Comparison of ENCODE assay signal across 18 cellular contexts in the genomic region with DNA sequence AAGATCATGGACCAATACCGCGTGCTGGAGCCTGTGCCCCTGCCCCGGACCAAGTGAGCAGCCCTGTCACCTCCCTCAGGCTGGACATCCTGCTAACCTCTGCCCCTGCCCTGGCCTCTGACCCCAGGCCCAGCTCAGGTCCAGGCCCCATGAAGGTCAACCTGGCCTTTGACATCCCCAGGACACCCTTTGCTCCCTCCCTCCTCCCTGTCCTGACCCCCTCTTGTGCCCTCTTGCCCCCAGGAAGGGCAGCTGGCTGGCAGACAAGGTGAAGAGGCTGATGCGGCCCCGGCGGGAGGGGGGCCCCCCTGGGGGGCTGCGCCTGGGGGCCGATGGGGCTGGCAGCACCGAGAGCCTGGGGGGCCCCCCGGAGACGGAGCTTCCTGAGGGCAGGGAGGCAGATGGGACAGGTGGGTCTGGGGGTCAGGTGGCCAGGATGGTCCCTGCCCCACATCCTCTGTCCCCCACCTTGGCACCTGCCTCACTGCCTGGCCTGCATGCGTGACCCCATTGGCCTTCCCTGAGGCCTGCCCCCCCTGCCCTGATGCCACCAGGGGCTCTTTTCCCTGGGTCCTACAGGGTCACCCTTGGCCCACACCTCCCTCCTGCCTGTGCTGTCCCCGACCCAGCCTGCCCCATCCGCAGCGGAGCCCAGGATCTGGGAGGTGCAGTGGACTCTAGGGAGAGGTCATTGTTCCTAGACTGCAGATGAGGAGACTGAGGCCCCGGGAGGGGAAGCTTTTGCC.
"Had no signal": no experiment of that assay in that cellular context is flagged by ENCODE, and none has a peak within 500 bp of the region (broad histone marks: within the 10 kb centered on the region; RNA-seq: fewer than 3 reads in every experiment).

No MANE protein-coding gene starts in this region.

- H3K4me3 ChIP-seq: mucosa of descending colon, smooth muscle cell had no signal

- H3K27ac Mint-ChIP-seq: activated naive CD4-positive, alpha-beta T cell treated with anti-CD3 and anti-CD28 coated beads, Interleukin-2, amount 50 U/mL, for 24 hours; activated T-cell treated with anti-CD3 and anti-CD28 coated beads, Interleukin-2, amount 50 U/mL, for 72 hours; memory B cell; progenitor cell of endocrine pancreas; stimulated activated effector memory CD8-positive, alpha-beta T cell treated with anti-CD3 and anti-CD28 coated beads, Interleukin-12 subunit alpha, Interleukin-12 subunit beta, amount 100 ng/mL, for 72 hours; T-helper 1 cell treated with Interleukin-12 subunit alpha and Interleukin-12 subunit beta and Interleukin-4 antibody, amounts not matched to agents 30 μg/mL and 1 μg/mL, for 36 hours; type B pancreatic cell had no signal

- H3K9me3 ChIP-seq: breast epithelium, left ventricle myocardium inferior, mucosa of descending colon, stomach had no signal

- H3K36me3 ChIP-seq: breast epithelium, left ventricle myocardium inferior had no signal

- H3K4me3 Mint-ChIP-seq: activated naive CD4-positive, alpha-beta T cell treated with anti-CD3 and anti-CD28 coated beads, Interleukin-2, amount 50 U/mL, for 24 hours; activated T-cell treated with anti-CD3 and anti-CD28 coated beads, Interleukin-2, amount 50 U/mL, for 72 hours; memory B cell; neural crest cell; stimulated activated effector memory CD8-positive, alpha-beta T cell treated with anti-CD3 and anti-CD28 coated beads, Interleukin-12 subunit alpha, Interleukin-12 subunit beta, amount 100 ng/mL, for 72 hours; T-helper 1 cell treated with Interleukin-12 subunit alpha and Interleukin-12 subunit beta and Interleukin-4 antibody, amounts not matched to agents 30 μg/mL and 1 μg/mL, for 36 hours; type B pancreatic cell had no signal

- H3K27me3 ChIP-seq: breast epithelium, stomach had no signal

- H3K36me3 Mint-ChIP-seq: activated naive CD4-positive, alpha-beta T cell treated with anti-CD3 and anti-CD28 coated beads, Interleukin-2, amount 50 U/mL, for 24 hours; type B pancreatic cell had no signal

- H3K27me3 Mint-ChIP-seq: activated naive CD4-positive, alpha-beta T cell treated with anti-CD3 and anti-CD28 coated beads, Interleukin-2, amount 50 U/mL, for 24 hours; memory B cell; naive B cell; type B pancreatic cell had no signal

- ATAC-seq: activated T-cell treated with anti-CD3 and anti-CD28 coated beads, Interleukin-2, amount 50 U/mL, for 72 hours; mucosa of descending colon; stimulated activated effector memory CD8-positive, alpha-beta T cell treated with anti-CD3 and anti-CD28 coated beads, Interleukin-12 subunit alpha, Interleukin-12 subunit beta, amount 100 ng/mL, for 72 hours had no signal

- H3K27ac ChIP-seq: breast epithelium, left ventricle myocardium inferior had no signal

- H3K9me3 Mint-ChIP-seq: activated naive CD4-positive, alpha-beta T cell treated with anti-CD3 and anti-CD28 coated beads, Interleukin-2, amount 50 U/mL, for 24 hours; activated T-cell treated with anti-CD3 and anti-CD28 coated beads, Interleukin-2, amount 50 U/mL, for 72 hours; memory B cell; naive B cell; neural crest cell; stimulated activated effector memory CD8-positive, alpha-beta T cell treated with anti-CD3 and anti-CD28 coated beads, Interleukin-12 subunit alpha, Interleukin-12 subunit beta, amount 100 ng/mL, for 72 hours; T-helper 1 cell treated with Interleukin-12 subunit alpha and Interleukin-12 subunit beta and Interleukin-4 antibody, amounts not matched to agents 30 μg/mL and 1 μg/mL, for 36 hours; type B pancreatic cell had no signal

- DNase-seq: activated CD4-positive, CD25-positive, alpha-beta regulatory T cell treated with anti-CD3 and anti-CD28 coated beads, Interleukin-2, amount 50 U/mL, for 72 hours; activated gamma-delta T cell; activated T-cell treated with anti-CD3 and anti-CD28 coated beads, Interleukin-2, amount 50 U/mL, for 72 hours; cortex of kidney; left ventricle myocardium inferior; naive B cell; stimulated activated CD4-positive, alpha-beta T cell treated with anti-CD3 and anti-CD28 coated beads, Interleukin-4, amount 100 ng/mL, for 1 hour; stomach had no signal
